Comparison of ENCODE assay signal across 25 cellular contexts in genomic region chr4:59825104-59825503, GRCh38.
"Had no signal": no experiment of that assay in that cellular context is flagged by ENCODE, and none has a peak within 500 bp of the region (broad histone marks: within the 10 kb centered on the region; RNA-seq: fewer than 3 reads in every experiment).

No MANE protein-coding gene starts in this region.

- ATAC-seq: effector memory CD8-positive, alpha-beta T cell; esophagus mucosa; gastrocnemius medialis; heart right ventricle; left cardiac atrium; left lung; left ventricle myocardium superior; lower lobe of right lung; mucosa of descending colon had no signal

- H3K27me3 ChIP-seq: colonic mucosa, esophagus squamous epithelium, gastrocnemius medialis, heart right ventricle, left lung had no signal

- H3K36me3 ChIP-seq: colonic mucosa, esophagus squamous epithelium, gastrocnemius medialis, heart right ventricle, left lung, lower lobe of right lung had no signal

- H3K27ac Mint-ChIP-seq: dendritic cell treated with granulocyte-macrophage colony-stimulating factor and Interleukin-4, amounts not matched to agents 40 ng/mL and 50 ng/mL, for 4 days; effector memory CD8-positive, alpha-beta T cell; endodermal cell; mesothelial cell of epicardium had no signal

- FAIRE-seq: endometrium, islet of Langerhans, keratinocyte had no signal

- H3K4me1 Mint-ChIP-seq: endodermal cell had no signal

- H3K4me1 ChIP-seq: colonic mucosa, esophagus squamous epithelium, gastrocnemius medialis, heart right ventricle, left lung, lower lobe of right lung had no signal

- H3K4me3 Mint-ChIP-seq: dendritic cell treated with granulocyte-macrophage colony-stimulating factor and Interleukin-4, amounts not matched to agents 40 ng/mL and 50 ng/mL, for 4 days; effector memory CD8-positive, alpha-beta T cell; endodermal cell; mesothelial cell of epicardium had no signal

- H3K27ac ChIP-seq: colonic mucosa, esophagus squamous epithelium, gastrocnemius medialis, heart right ventricle, left lung, lower lobe of right lung had no signal

- H3K27me3 Mint-ChIP-seq: dendritic cell treated with granulocyte-macrophage colony-stimulating factor and Interleukin-4, amounts not matched to agents 40 ng/mL and 50 ng/mL, for 4 days; effector memory CD8-positive, alpha-beta T cell had no signal

- DNase-seq: colonic mucosa; cortex of kidney; effector CD8-positive, alpha-beta T cell; effector memory CD8-positive, alpha-beta T cell; endodermal cell; esophagus squamous epithelium; foreskin fibroblast; foreskin melanocyte; gastrocnemius medialis; glutamatergic neuron; head of caudate nucleus; heart right ventricle; hippocampal formation; left cardiac atrium; left lung; left ventricle myocardium superior; lower lobe of right lung; mesenchymal stem cell; mucosa of descending colon had no signal

- H3K9me3 ChIP-seq: colonic mucosa, esophagus squamous epithelium, gastrocnemius medialis, heart right ventricle, left lung, lower lobe of right lung, mucosa of descending colon had no signal

- H3K36me3 Mint-ChIP-seq: mesothelial cell of epicardium had no signal

- H3K9me3 Mint-ChIP-seq: dendritic cell treated with granulocyte-macrophage colony-stimulating factor and Interleukin-4, amounts not matched to agents 40 ng/mL and 50 ng/mL, for 4 days; endodermal cell; mesothelial cell of epicardium had no signal

- H3K4me3 ChIP-seq: colonic mucosa, esophagus squamous epithelium, gastrocnemius medialis, heart right ventricle, left lung, lower lobe of right lung, mucosa of descending colon had no signal
